In genomic region chr12:57462307-57463253, GRCh38 we compare ENCODE assay signal across 8 cellular contexts. TPM values are rescaled to one million over a fixed set of nuclear protein-coding genes. Genes with fewer than 3 reads are reported as not detected.
A peak's percentile ranks its signal among the peaks of the same experiment; 100 is the strongest.
DNase-seq lines count a peak whose midpoint lies in the region; ATAC-seq and TF ChIP-seq lines count a peak whose summit lies in the region.

No MANE protein-coding gene starts in this region.

- H3K4me1 ChIP-seq in PC-3 (ENCODE audit: insufficient read depth, low read length): peaks cover 11% of the 10 kb centered on the region; the same call in 1 of the 2 replicates
- H3K4me1 ChIP-seq in fibroblast of lung (ENCODE audit: control insufficient read depth, extremely low read depth, insufficient read depth, low read length): peaks cover 2% of the 10 kb centered on the region
- peaks cover 21 to 30% of the 10 kb centered on the region in 2 donors for H3K4me1 ChIP-seq in naive thymus-derived CD4-positive, alpha-beta T cell (ENCODE audit: control insufficient read depth in 2 of 2, insufficient read depth in 2 of 2, low read length in 2 of 2)

- H3K4me1 Mint-ChIP-seq in naive thymus-derived CD4-positive, alpha-beta T cell: peaks cover 35 to 55% (median 42%) of the 10 kb centered on the region in 7 donors
- H3K4me1 Mint-ChIP-seq in stimulated activated memory B cell treated with anti-CD40 and anti-IgM and Interleukin-4, amounts not matched to agents 10 μg/mL and 1 μg/mL and 100 μg/mL, for 72 hours: peaks cover 67% of the 10 kb centered on the region

- H3K79me2 ChIP-seq in PC-3 (ENCODE audit: low read length) (no peaks in the 10 kb centered on the region), fibroblast of lung (ENCODE audit: control insufficient read depth, insufficient read depth, low read length) (no peaks in the 10 kb centered on the region)

- no peaks in the 10 kb centered on the region for H3F3A ChIP-seq in PC-3 (ENCODE audit: low read length, unreplicated experiment)

- peak overlapping the region; percentile 78 to 93 (median 88) for H3K4me3 Mint-ChIP-seq in naive thymus-derived CD4-positive, alpha-beta T cell
- peak overlapping the region; percentile 79 for H3K4me3 Mint-ChIP-seq in stimulated activated memory B cell treated with anti-CD40 and anti-IgM and Interleukin-4, amounts not matched to agents 10 μg/mL and 1 μg/mL and 100 μg/mL, for 72 hours

- no TSS peak for BruUV-seq in PC-3 (replicated peaks; lab: Mats Ljungman, UMichigan)

- H3K9me2 ChIP-seq in PC-3 (replicated peaks; ENCODE audit: low read length): no peaks in the 10 kb centered on the region

- peak overlapping the region; percentile 91 for H2AFZ ChIP-seq in PC-3 (ENCODE audit: low read length)
- H2AFZ ChIP-seq in fibroblast of lung (ENCODE audit: low read length): peak overlapping the region; percentile 71

- H3K4me2 ChIP-seq in PC-3 (ENCODE audit: low read length): peak overlapping the region; percentile 97
- peak overlapping the region; percentile 94 for H3K4me2 ChIP-seq in fibroblast of lung (ENCODE audit: extremely low read depth, insufficient read depth, low read length)

- H3K9ac ChIP-seq in PC-3 (ENCODE audit: low read length) (peak overlapping the region; percentile 11; the same call in 1 of the 2 replicates), fibroblast of lung (ENCODE audit: insufficient read depth, low read length) (no peak overlapping the region)

- intact Hi-C loops in PC-3 (cut with micrococcal nuclease): no loop called here
- intact Hi-C loops in naive thymus-derived CD4-positive, alpha-beta T cell (cut with micrococcal nuclease): loop anchor here (1.0 to 2.0 kb wide), 6 partner anchors 16 to 250 kb away; partner anchors contain the start of gene NXPH4 (in 1 of the 2)

- peaks cover 0 to 2% (median 0%) of the 10 kb centered on the region in 11 donors for H3K9me3 Mint-ChIP-seq in naive thymus-derived CD4-positive, alpha-beta T cell
- H3K9me3 Mint-ChIP-seq in stimulated activated memory B cell treated with anti-CD40 and anti-IgM and Interleukin-4, amounts not matched to agents 10 μg/mL and 1 μg/mL and 100 μg/mL, for 72 hours: no peaks in the 10 kb centered on the region

- no peaks in the 10 kb centered on the region for H3K36me3 ChIP-seq in PC-3 (ENCODE audit: low read depth, low read length)
- no peaks in the 10 kb centered on the region for H3K36me3 ChIP-seq in fibroblast of lung (ENCODE audit: control insufficient read depth, insufficient read depth, low read length)
- peaks cover 0 to 7% (median 0%) of the 10 kb centered on the region in 3 experiments for H3K36me3 ChIP-seq in naive thymus-derived CD4-positive, alpha-beta T cell (ENCODE audit: control insufficient read depth in 2 of 3, insufficient read depth in 3 of 3, low read length in 3 of 3)

- peak overlapping the region; percentile 67 for H3K4me3 ChIP-seq in Jurkat, Clone E6-1 (ENCODE audit: low read length)
- peak overlapping the region; percentile 64 for H3K4me3 ChIP-seq in PC-3 (ENCODE audit: low read length)
- peak overlapping the region; percentile 56 to 88 (median 70) for H3K4me3 ChIP-seq in fibroblast of lung (replicated peaks in 1 of 4; ENCODE audit: control extremely low read depth in 1 of 4, insufficient read depth in 1 of 4, low read depth in 3 of 4, low read length in 4 of 4)
- H3K4me3 ChIP-seq in naive thymus-derived CD4-positive, alpha-beta T cell (ENCODE audit: low read length): peak overlapping the region; percentile 56

- peaks cover 1 to 8% (median 4%) of the 10 kb centered on the region in 5 donors for H3K36me3 Mint-ChIP-seq in naive thymus-derived CD4-positive, alpha-beta T cell
- H3K36me3 Mint-ChIP-seq in stimulated activated memory B cell treated with anti-CD40 and anti-IgM and Interleukin-4, amounts not matched to agents 10 μg/mL and 1 μg/mL and 100 μg/mL, for 72 hours: peaks cover 7% of the 10 kb centered on the region

- H3K27ac Mint-ChIP-seq in naive thymus-derived CD4-positive, alpha-beta T cell: peak overlapping the region; percentile 47 to 91 (median 70)
- peak overlapping the region; percentile 90 for H3K27ac Mint-ChIP-seq in stimulated activated memory B cell treated with anti-CD40 and anti-IgM and Interleukin-4, amounts not matched to agents 10 μg/mL and 1 μg/mL and 100 μg/mL, for 72 hours

- ATAC-seq in GM21717 (IDR thresholded peaks at IDR 0.05; ENCODE audit: unreplicated experiment) (peak; percentile 68), PC-3 (peak; percentile 78)
- ATAC-seq in naive thymus-derived CD4-positive, alpha-beta T cell: peak; percentile 84
- ATAC-seq in stimulated activated memory B cell treated with anti-CD40 and anti-IgM and Interleukin-4, amounts not matched to agents 10 μg/mL and 1 μg/mL and 100 μg/mL, for 72 hours: peak; percentile 81

- H3K27ac ChIP-seq in PC-3 (ENCODE audit: low read length): no peak overlapping the region
- peak overlapping the region; percentile 54 for H3K27ac ChIP-seq in fibroblast of lung (ENCODE audit: insufficient read depth, low read length)
- H3K27ac ChIP-seq in naive thymus-derived CD4-positive, alpha-beta T cell (ENCODE audit: low read depth, low read length): no peak overlapping the region

- H3K27me3 ChIP-seq in PC-3 (ENCODE audit: low read length) (peaks cover 36% of the 10 kb centered on the region), fibroblast of lung (ENCODE audit: control insufficient read depth, insufficient read depth, low read length) (peaks cover 7% of the 10 kb centered on the region)
- H3K27me3 ChIP-seq in naive thymus-derived CD4-positive, alpha-beta T cell (ENCODE audit: control insufficient read depth in 2 of 2, insufficient read depth in 2 of 2, low read length in 2 of 2): no peaks in the 10 kb centered on the region

- H3K9me3 ChIP-seq in PC-3 (ENCODE audit: low read length): no peaks in the 10 kb centered on the region
- no peaks in the 10 kb centered on the region for H3K9me3 ChIP-seq in fibroblast of lung (ENCODE audit: control insufficient read depth, insufficient read depth, low read depth, low read length)
- no peaks in the 10 kb centered on the region for H3K9me3 ChIP-seq in naive thymus-derived CD4-positive, alpha-beta T cell (ENCODE audit: control insufficient read depth in 2 of 3, low read length in 3 of 3)

- POLR2A ChIA-PET in PC-3 (lab: Charles Lee; ENCODE audit: unreplicated experiment): interaction anchor here (0.6 kb wide), 2 partner anchors 12 to 23 kb away, joined by 3 to 5 read pairs; no protein-coding TSS in a partner anchor
- POLR2A ChIA-PET in naive thymus-derived CD4-positive, alpha-beta T cell (lab: Charles Lee): interaction anchor here (0.9 to 6.9 kb wide), 9 partner anchors 9 to 61 kb away, joined by 3 to 81 read pairs (median 5); partner anchors contain the start of genes ARHGAP9 and DDIT3

- TF ChIP-seq CTCF in PC-3 (conservative IDR thresholded peaks at IDR 0.05; ENCODE audit: low read depth, low read length) (peak; percentile 96), fibroblast of lung (conservative IDR thresholded peaks at IDR 0.05 in 1 of 2, IDR thresholded peaks at IDR 0.05 in 1 of 2; ENCODE audit: low read depth in 1 of 2, low read length in 2 of 2) (peak; percentile 93 to 96)

- peaks cover 0 to 22% (median 8%) of the 10 kb centered on the region in 5 donors for H3K27me3 Mint-ChIP-seq in naive thymus-derived CD4-positive, alpha-beta T cell
- no peaks in the 10 kb centered on the region for H3K27me3 Mint-ChIP-seq in stimulated activated memory B cell treated with anti-CD40 and anti-IgM and Interleukin-4, amounts not matched to agents 10 μg/mL and 1 μg/mL and 100 μg/mL, for 72 hours

- CTCF ChIA-PET in PC-3 (lab: Charles Lee): interaction anchor here (0.5 kb wide), 1 partner anchor 335 kb away, joined by 3 read pairs; the partner anchor contains the start of gene LRP1
- CTCF ChIA-PET in naive thymus-derived CD4-positive, alpha-beta T cell (lab: Charles Lee): interaction anchor here (0.5 to 6.5 kb wide), 8 partner anchors 10 to 356 kb away, joined by 3 to 101 read pairs (median 3); partner anchors contain the start of genes ARHGAP9 and AVIL

- H4K20me1 ChIP-seq in PC-3 (ENCODE audit: low read length) (no peaks in the 10 kb centered on the region), fibroblast of lung (ENCODE audit: control insufficient read depth, extremely low read depth, insufficient read depth, low read length) (no peaks in the 10 kb centered on the region)

- DNase-seq in Daoy (ENCODE audit: low read depth): peak; percentile 94
- peak; percentile 87 for DNase-seq in Jurkat, Clone E6-1 (ENCODE audit: low read depth, low spot score)
- peak; percentile 92 for DNase-seq in PC-3
- DNase-seq in activated T-cell treated with anti-CD3 and anti-CD28 coated beads, Interleukin-2, amount 50 U/mL, for 48 hours: peak; percentile 93
- peak; percentile 83 to 88 for DNase-seq in fibroblast of lung (ENCODE audit: low read depth in 2 of 2)
- peak; percentile 75 to 92 (median 86) for DNase-seq in naive thymus-derived CD4-positive, alpha-beta T cell

RNA-seq across cellular contexts. Expression of gene GLI1, which starts 3.0 kb away (rescaled TPM):
- 0.57 and 2.1 TPM in 2 replicates for total RNA-seq in Daoy (2014; rRNA removed; shearing (Covaris generic))
- 3.7 TPM for polyA plus RNA-seq in Jurkat, Clone E6-1 (2012; ENCODE audit: insufficient read depth, insufficient read length)
- total RNA-seq in PC-3 (2014; rRNA removed) (3.0 TPM in 1 of 2 replicates, not detected in the other), fibroblast of lung (1.0 and 2.0 TPM in 2 replicates)
- polyA plus RNA-seq in fibroblast of lung: 0.40 and 0.97 TPM in 2 replicates
- 1.5 and 3.4 TPM in 2 replicates for polyA plus RNA-seq in fibroblast of lung (2012)
- 2.7 and 17.2 TPM in 2 replicates for polyA minus RNA-seq in fibroblast of lung (ENCODE audit: low replicate concordance)
- 1 to 10 TPM in 2 of 5 experiments, under 1 TPM in 3; 0.39 to 1.4 (median 0.45) TPM for total RNA-seq in naive thymus-derived CD4-positive, alpha-beta T cell
- polyA plus RNA-seq in naive thymus-derived CD4-positive, alpha-beta T cell: not detected

RNA-seq across cellular contexts. Expression of gene INHBE, which starts 7.5 kb away (rescaled TPM):
- 0.80 and 1.6 TPM in 2 replicates for total RNA-seq in Daoy (2014; rRNA removed; shearing (Covaris generic))
- polyA plus RNA-seq in Jurkat, Clone E6-1 (2012; ENCODE audit: insufficient read depth, insufficient read length): 0.50 TPM
- total RNA-seq in PC-3 (2014; rRNA removed): not detected in 2 replicates
- total RNA-seq in fibroblast of lung: 9.2 and 26.4 TPM in 2 replicates
- polyA plus RNA-seq in fibroblast of lung: 0.41 and 0.67 TPM in 2 replicates
- 0.40 and 1.0 TPM in 2 replicates for polyA plus RNA-seq in fibroblast of lung (2012)
- polyA minus RNA-seq in fibroblast of lung (ENCODE audit: low replicate concordance): not detected in 2 replicates
- under 1 TPM in 1 of 5 experiments, not detected in 4; 0.12 TPM for total RNA-seq in naive thymus-derived CD4-positive, alpha-beta T cell
- polyA plus RNA-seq in naive thymus-derived CD4-positive, alpha-beta T cell: not detected

RNA-seq across cellular contexts. Expression of gene ARHGAP9, which starts 17.1 kb away (rescaled TPM):
- 0.51 TPM in 1 of 2 replicates, not detected in the other for total RNA-seq in Daoy (2014; rRNA removed; shearing (Covaris generic))
- 95.2 TPM for polyA plus RNA-seq in Jurkat, Clone E6-1 (2012; ENCODE audit: insufficient read depth, insufficient read length)
- total RNA-seq in PC-3 (2014; rRNA removed): not detected in 2 replicates
- under 0.01 TPM in 2 replicates for total RNA-seq in fibroblast of lung
- polyA plus RNA-seq in fibroblast of lung: 0.08 and 0.10 TPM in 2 replicates
- polyA plus RNA-seq in fibroblast of lung (2012): 0.15 TPM in 1 of 2 replicates, not detected in the other
- not detected in 2 replicates for polyA minus RNA-seq in fibroblast of lung (ENCODE audit: low replicate concordance)
- total RNA-seq in naive thymus-derived CD4-positive, alpha-beta T cell: 100 to 1,000 TPM; 201 to 366 (median 347) TPM
- polyA plus RNA-seq in naive thymus-derived CD4-positive, alpha-beta T cell: 100 to 1,000 TPM; 198 to 283 TPM

RNA-seq across cellular contexts. Expression of gene MARS1, which starts 25.3 kb away (rescaled TPM):
- 120 and 177 TPM in 2 replicates for total RNA-seq in Daoy (2014; rRNA removed; shearing (Covaris generic))
- polyA plus RNA-seq in Jurkat, Clone E6-1 (2012; ENCODE audit: insufficient read depth, insufficient read length): 175 TPM
- total RNA-seq in PC-3 (2014; rRNA removed) (209 and 210 TPM in 2 replicates), fibroblast of lung (223 and 352 TPM in 2 replicates)
- 89.9 and 103 TPM in 2 replicates for polyA plus RNA-seq in fibroblast of lung
- 127 and 147 TPM in 2 replicates for polyA plus RNA-seq in fibroblast of lung (2012)
- polyA minus RNA-seq in fibroblast of lung (ENCODE audit: low replicate concordance): 393 and 409 TPM in 2 replicates
- 100 to 1,000 TPM; 178 to 229 (median 197) TPM for total RNA-seq in naive thymus-derived CD4-positive, alpha-beta T cell
- polyA plus RNA-seq in naive thymus-derived CD4-positive, alpha-beta T cell: 100 to 1,000 TPM in 1 of 2 donors, 10 to 100 TPM in 1; 86.0 to 118 TPM

RNA-seq across cellular contexts. Expression of gene INHBC, which starts 28.0 kb away (rescaled TPM):
- not detected in 2 replicates for total RNA-seq in Daoy (2014; rRNA removed; shearing (Covaris generic))
- polyA plus RNA-seq in Jurkat, Clone E6-1 (2012; ENCODE audit: insufficient read depth, insufficient read length): not detected
- not detected in 2 replicates for total RNA-seq in PC-3 (2014; rRNA removed)
- not detected in 2 replicates for total RNA-seq in fibroblast of lung
- 0.05 TPM in 1 of 2 replicates, not detected in the other for polyA plus RNA-seq in fibroblast of lung
- polyA plus RNA-seq in fibroblast of lung (2012): not detected in 2 replicates
- 0.15 TPM in 1 of 2 replicates, not detected in the other for polyA minus RNA-seq in fibroblast of lung (ENCODE audit: low replicate concordance)
- under 1 TPM in 1 of 5 experiments, not detected in 4; 0.16 TPM for total RNA-seq in naive thymus-derived CD4-positive, alpha-beta T cell
- polyA plus RNA-seq in naive thymus-derived CD4-positive, alpha-beta T cell: not detected

Comparison
In these comparisons a context has a peak if more than half of its experiments do, and no peak if none do; other contexts are left out.
1. RNA of gene ARHGAP9, which starts 17.1 kb away (total RNA-seq): 201 to 366 TPM in naive thymus-derived CD4-positive, alpha-beta T cell; 0.51 TPM in Daoy, not detected in PC-3 and under 0.01 TPM in fibroblast of lung; every median in the first group is over 100 times any median in the second.
2. Peak in every context shown above with its lines, with median percentiles within 50 percentile points of each other: DNase-seq, ATAC-seq and H3K4me3 ChIP-seq.